In genomic region chr5:12743582-12743981, GRCh38 we compare ENCODE assay signal across 8 cellular contexts.
"Had no signal": no experiment of that assay in that cellular context is flagged by ENCODE, and none has a peak within 500 bp of the region (broad histone marks: within the 10 kb centered on the region; RNA-seq: fewer than 3 reads in every experiment).

No MANE protein-coding gene starts in this region.

- ATAC-seq: GM12878 had no signal

- FAIRE-seq: G401.6, GM12878, GM12891, GM12892, GM18507, GM19239 had no signal

- H3K4me3 ChIP-seq: GM12878 had no signal

- DNase-seq: GDM1, GF-D8 had no signal
